1 cellular context compared by ENCODE assay signal in genomic region chr2:58919316-58919715, GRCh38.
TF ChIP-seq lines count a peak whose summit lies in the region.

No MANE protein-coding gene starts in this region.

TF ChIP-seq in IMR-90, 13 proteins besides CTCF, POLR2A, EP300 and RAD21:
- TF ChIP-seq CHD1 (IDR thresholded peaks at IDR 0.05; ENCODE audit: low read depth, low read length) (no peak), RCOR1 (IDR thresholded peaks at IDR 0.05; ENCODE audit: insufficient replicate concordance, low read length) (no peak), ELK1 (IDR thresholded peaks at IDR 0.05; ENCODE audit: borderline replicate concordance, low read depth, low read length) (no peak), RFX5 (IDR thresholded peaks at IDR 0.05; ENCODE audit: low read depth, low read length) (no peak), SMC3 (IDR thresholded peaks at IDR 0.05; ENCODE audit: low read depth, low read length) (no peak), FOS (IDR thresholded peaks at IDR 0.05; ENCODE audit: low read depth, low read length) (no peak), NFE2L2 (IDR thresholded peaks at IDR 0.05; ENCODE audit: low read depth, low read length) (no peak), MXI1 (IDR thresholded peaks at IDR 0.05; ENCODE audit: borderline replicate concordance, low read depth, low read length) (no peak), BHLHE40 (IDR thresholded peaks at IDR 0.05; ENCODE audit: low read depth, low read length) (no peak), MAFK (IDR thresholded peaks at IDR 0.05; ENCODE audit: low read depth, low read length) (no peak), MAZ (IDR thresholded peaks at IDR 0.05; ENCODE audit: borderline replicate concordance, low read depth, low read length) (no peak), CEBPB (IDR thresholded peaks at IDR 0.05; ENCODE audit: low read depth, low read length) (no peak), USF2 (IDR thresholded peaks at IDR 0.05; ENCODE audit: low read depth, low read length) (no peak)
